1 cellular context compared by ENCODE assay signal in the genomic region with DNA sequence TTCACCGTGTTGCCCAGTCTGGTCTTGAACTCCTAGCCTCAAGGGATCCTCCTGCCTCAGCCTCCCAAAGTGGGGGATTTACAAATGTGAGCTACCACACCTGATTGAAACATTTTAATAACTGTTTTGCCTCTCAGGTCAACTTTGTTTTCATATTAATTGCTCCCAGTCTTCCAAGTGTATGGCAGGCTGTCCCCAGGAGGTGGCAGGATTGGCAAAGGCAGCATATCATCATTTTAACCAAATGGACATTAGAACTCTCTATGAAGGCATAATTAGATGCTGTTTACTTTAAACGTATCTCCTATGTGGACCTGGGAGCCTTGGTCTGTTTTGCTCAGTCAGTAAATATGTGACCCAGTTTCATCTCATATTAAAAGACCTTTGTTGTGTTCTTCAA.
TF ChIP-seq lines count a peak whose summit lies in the region.

No MANE protein-coding gene starts in this region.

TF ChIP-seq in K562, 482 proteins besides CTCF, POLR2A, EP300 and RAD21:
- TF ChIP-seq MGA (IDR thresholded peaks at IDR 0.05) (no peak), ILF3 (IDR thresholded peaks at IDR 0.05; ENCODE audit: borderline replicate concordance) (no peak), CAMTA2 (CRISPR knock-in tag; conservative IDR thresholded peaks at IDR 0.05) (no peak), POLR2B (IDR thresholded peaks at IDR 0.05; ENCODE audit: low read depth, partially characterized antibody) (no peak), SIN3B (IDR thresholded peaks at IDR 0.05; ENCODE audit: low read depth) (no peak), GATAD2B (IDR thresholded peaks at IDR 0.05; ENCODE audit: borderline replicate concordance) (no peak), CREM (IDR thresholded peaks at IDR 0.05; ENCODE audit: low read depth) (no peak), KLF6 (CRISPR knock-in tag; IDR thresholded peaks at IDR 0.05; ENCODE audit: borderline replicate concordance) (no peak), NR3C1 (CRISPR knock-in tag; IDR thresholded peaks at IDR 0.05) (no peak), NCOA6 (IDR thresholded peaks at IDR 0.05) (no peak), NFIC (IDR thresholded peaks at IDR 0.05) (no peak), ZNF431 (CRISPR knock-in tag; IDR thresholded peaks at IDR 0.05) (no peak), ZFP91 (CRISPR knock-in tag; IDR thresholded peaks at IDR 0.05) (no peak)
- TF ChIP-seq, protein P1, sequence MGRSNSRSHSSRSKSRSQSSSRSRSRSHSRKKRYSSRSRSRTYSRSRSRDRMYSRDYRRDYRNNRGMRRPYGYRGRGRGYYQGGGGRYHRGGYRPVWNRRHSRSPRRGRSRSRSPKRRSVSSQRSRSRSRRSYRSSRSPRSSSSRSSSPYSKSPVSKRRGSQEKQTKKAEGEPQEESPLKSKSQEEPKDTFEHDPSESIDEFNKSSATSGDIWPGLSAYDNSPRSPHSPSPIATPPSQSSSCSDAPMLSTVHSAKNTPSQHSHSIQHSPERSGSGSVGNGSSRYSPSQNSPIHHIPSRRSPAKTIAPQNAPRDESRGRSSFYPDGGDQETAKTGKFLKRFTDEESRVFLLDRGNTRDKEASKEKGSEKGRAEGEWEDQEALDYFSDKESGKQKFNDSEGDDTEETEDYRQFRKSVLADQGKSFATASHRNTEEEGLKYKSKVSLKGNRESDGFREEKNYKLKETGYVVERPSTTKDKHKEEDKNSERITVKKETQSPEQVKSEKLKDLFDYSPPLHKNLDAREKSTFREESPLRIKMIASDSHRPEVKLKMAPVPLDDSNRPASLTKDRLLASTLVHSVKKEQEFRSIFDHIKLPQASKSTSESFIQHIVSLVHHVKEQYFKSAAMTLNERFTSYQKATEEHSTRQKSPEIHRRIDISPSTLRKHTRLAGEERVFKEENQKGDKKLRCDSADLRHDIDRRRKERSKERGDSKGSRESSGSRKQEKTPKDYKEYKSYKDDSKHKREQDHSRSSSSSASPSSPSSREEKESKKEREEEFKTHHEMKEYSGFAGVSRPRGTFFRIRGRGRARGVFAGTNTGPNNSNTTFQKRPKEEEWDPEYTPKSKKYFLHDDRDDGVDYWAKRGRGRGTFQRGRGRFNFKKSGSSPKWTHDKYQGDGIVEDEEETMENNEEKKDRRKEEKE (IDR thresholded peaks at IDR 0.05; ENCODE audit: borderline replicate concordance in 1 of 2, control insufficient read depth in 1 of 2, low read depth in 2 of 2, low read length in 1 of 2): no peak
- TF ChIP-seq, protein P2, sequence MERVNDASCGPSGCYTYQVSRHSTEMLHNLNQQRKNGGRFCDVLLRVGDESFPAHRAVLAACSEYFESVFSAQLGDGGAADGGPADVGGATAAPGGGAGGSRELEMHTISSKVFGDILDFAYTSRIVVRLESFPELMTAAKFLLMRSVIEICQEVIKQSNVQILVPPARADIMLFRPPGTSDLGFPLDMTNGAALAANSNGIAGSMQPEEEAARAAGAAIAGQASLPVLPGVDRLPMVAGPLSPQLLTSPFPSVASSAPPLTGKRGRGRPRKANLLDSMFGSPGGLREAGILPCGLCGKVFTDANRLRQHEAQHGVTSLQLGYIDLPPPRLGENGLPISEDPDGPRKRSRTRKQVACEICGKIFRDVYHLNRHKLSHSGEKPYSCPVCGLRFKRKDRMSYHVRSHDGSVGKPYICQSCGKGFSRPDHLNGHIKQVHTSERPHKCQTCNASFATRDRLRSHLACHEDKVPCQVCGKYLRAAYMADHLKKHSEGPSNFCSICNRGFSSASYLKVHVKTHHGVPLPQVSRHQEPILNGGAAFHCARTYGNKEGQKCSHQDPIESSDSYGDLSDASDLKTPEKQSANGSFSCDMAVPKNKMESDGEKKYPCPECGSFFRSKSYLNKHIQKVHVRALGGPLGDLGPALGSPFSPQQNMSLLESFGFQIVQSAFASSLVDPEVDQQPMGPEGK (CRISPR knock-in tag; IDR thresholded peaks at IDR 0.05; ENCODE audit: borderline replicate concordance): no peak
